Comparison of ENCODE assay signal across 8 cellular contexts in the genomic region with DNA sequence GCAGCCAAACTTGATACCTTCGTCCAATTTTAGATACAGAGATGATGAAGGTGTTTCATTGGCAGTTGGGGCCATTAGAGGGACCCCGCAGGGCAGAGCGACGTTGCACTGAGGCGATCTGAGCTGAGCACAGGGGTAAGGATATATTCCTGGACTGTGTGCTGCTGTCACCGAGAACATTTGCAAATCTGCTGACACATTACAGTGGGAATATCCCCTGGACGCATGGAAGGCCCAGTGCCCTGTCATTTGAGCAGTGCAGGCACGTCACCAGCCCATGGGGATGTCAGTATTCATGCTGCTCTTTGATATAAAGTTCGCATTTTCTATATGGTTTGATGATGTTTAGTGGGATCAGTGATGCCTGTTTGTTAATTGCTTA. TPM values are rescaled to one million over a fixed set of nuclear protein-coding genes. Genes with fewer than 3 reads are reported as not detected.
DNase-seq lines count a peak whose midpoint lies in the region; ATAC-seq, FAIRE-seq and TF ChIP-seq lines count a peak whose summit lies in the region.

No MANE protein-coding gene starts in this region.

- intact Hi-C loops in endothelial cell of umbilical vein (cut with micrococcal nuclease) (loop anchor here (5.0 to 10.0 kb wide), 5 partner anchors 134 to 1839 kb away; no protein-coding TSS in a partner anchor), psoas muscle (cut with DNase I) (loop anchor here (5.0 kb wide), 5 partner anchors 89 to 1639 kb away; a partner anchor contains a TSS)

- CTCF ChIA-PET in endothelial cell of umbilical vein (lab: Charles Lee), result interaction anchor here (0.6 to 8.5 kb wide), 23 partner anchors 11 to 1641 kb away, joined by 3 to 120 read pairs (median 3); a partner anchor contains a TSS

- TF ChIP-seq CTCF in endothelial cell of umbilical vein (IDR thresholded peaks at IDR 0.05; ENCODE audit: extremely low read depth in 1 of 2, insufficient read depth in 1 of 2, low read depth in 1 of 2, low read length in 2 of 2) (no peak), psoas muscle (IDR thresholded peaks at IDR 0.05) (no peak)

- H3K27ac ChIP-seq in Karpas-422 (ENCODE audit: low read length), result no peak overlapping the region
- H3K27ac ChIP-seq in endothelial cell of umbilical vein (ENCODE audit: insufficient read depth, low read depth, low read length), result peak overlapping the region; percentile 81
- no peak overlapping the region for H3K27ac ChIP-seq in psoas muscle

- H2AFZ ChIP-seq in Karpas-422 (ENCODE audit: low read length), result peak overlapping the region; percentile 71; the same call in 1 of the 2 replicates
- peak overlapping the region; percentile 51 for H2AFZ ChIP-seq in endothelial cell of umbilical vein (ENCODE audit: low read depth, low read length)

- DNase-seq in Karpas-422 (no peak), endothelial cell of umbilical vein (ENCODE audit: low read depth, low spot score) (no peak), psoas muscle (no peak), NOMO-1 treated with DMSO at 0.1 percent for 48 hours (lab: John Stamatoyannopoulos, UW; ENCODE audit: unreplicated experiment) (no peak)
- DNase-seq in activated CD4-positive, alpha-beta T cell treated with anti-CD3 and anti-CD28 coated beads, Interleukin-2, amount 50 U/mL, for 4 hours, result no peak
- DNase-seq in activated CD4-positive, CD25-positive, alpha-beta regulatory T cell treated with anti-CD3 and anti-CD28 coated beads, Interleukin-2, amount 50 U/mL, for 72 hours, result no peak

- H4K20me1 ChIP-seq in Karpas-422 (ENCODE audit: insufficient read depth, low read depth, low read length), result no peaks in the 10 kb centered on the region
- H4K20me1 ChIP-seq in endothelial cell of umbilical vein (replicated peaks; ENCODE audit: control insufficient read depth, extremely low read depth, insufficient read depth, low read length), result no peaks in the 10 kb centered on the region

- H3K9me3 ChIP-seq in Karpas-422 (ENCODE audit: low read length) (no peaks in the 10 kb centered on the region), endothelial cell of umbilical vein (replicated peaks; ENCODE audit: control insufficient read depth, insufficient read depth, low read length) (no peaks in the 10 kb centered on the region), psoas muscle (no peaks in the 10 kb centered on the region)

- H3K9me2 ChIP-seq in Karpas-422 (replicated peaks; ENCODE audit: insufficient read depth, low read length), result no peaks in the 10 kb centered on the region

- H3K4me1 ChIP-seq in Karpas-422 (ENCODE audit: low read length), result peaks cover 8% of the 10 kb centered on the region
- peaks cover 7% of the 10 kb centered on the region for H3K4me1 ChIP-seq in endothelial cell of umbilical vein (ENCODE audit: control insufficient read depth, extremely low read depth, insufficient read depth, low read length)
- no peaks in the 10 kb centered on the region for H3K4me1 ChIP-seq in psoas muscle

- POLR2A ChIA-PET in endothelial cell of umbilical vein (lab: Charles Lee), result interaction anchor here (1.0 to 1.2 kb wide), 2 partner anchors 866 to 876 kb away, joined by 3 read pairs; no protein-coding TSS in a partner anchor

- no peak for FAIRE-seq in endothelial cell of umbilical vein (lab: Jason Lieb, UNC)

- 15 to 25% (median 17%) methylated on average over 9 of the region's 9 CpGs for WGBS in psoas muscle, 3 donors

- no peaks in the 10 kb centered on the region for H3K79me2 ChIP-seq in Karpas-422 (ENCODE audit: low read length)
- no peaks in the 10 kb centered on the region for H3K79me2 ChIP-seq in endothelial cell of umbilical vein (ENCODE audit: control insufficient read depth, insufficient read depth, low read length)

- H3K9me1 ChIP-seq in endothelial cell of umbilical vein (replicated peaks; ENCODE audit: control insufficient read depth, extremely low read depth, insufficient read depth, low read length), result no peaks in the 10 kb centered on the region

- no peaks in the 10 kb centered on the region for H3K27me3 ChIP-seq in Karpas-422 (ENCODE audit: low read length)
- no peaks in the 10 kb centered on the region for H3K27me3 ChIP-seq in endothelial cell of umbilical vein (ENCODE audit: control insufficient read depth in 2 of 2, insufficient read depth in 2 of 2, low read length in 2 of 2)
- H3K27me3 ChIP-seq in psoas muscle (ENCODE audit: insufficient read depth in 3 of 3, low read length in 2 of 3), result no peaks in the 10 kb centered on the region

- no peaks in the 10 kb centered on the region for H3K36me3 ChIP-seq in Karpas-422 (ENCODE audit: insufficient read depth, low read length)
- H3K36me3 ChIP-seq in endothelial cell of umbilical vein (ENCODE audit: control insufficient read depth in 2 of 2, extremely low read depth in 1 of 2, insufficient read depth in 2 of 2, low read length in 2 of 2), result no peaks in the 10 kb centered on the region
- H3K36me3 ChIP-seq in psoas muscle (ENCODE audit: insufficient read depth in 1 of 2, low read depth in 1 of 2), result no peaks in the 10 kb centered on the region

- dilution Hi-C loops in endothelial cell of umbilical vein (cut with MboI; ENCODE audit: extremely low pct_ligation_motif_present, low sequenced_read_pairs), result no loop called here

- BruUV-seq in endothelial cell of umbilical vein (replicated peaks; lab: Mats Ljungman, UMichigan), result TSS peak; percentile 84

- TF ChIP-seq POLR2A in endothelial cell of umbilical vein (IDR thresholded peaks at IDR 0.05; ENCODE audit: low read depth, low read length), result no peak

- ATAC-seq in GM21367 (IDR thresholded peaks at IDR 0.05; ENCODE audit: unreplicated experiment) (peak; percentile 5), psoas muscle (peak; percentile 66 to 83 (median 72)), GM19035 (IDR thresholded peaks at IDR 0.05; ENCODE audit: unreplicated experiment) (no peak)

- no peak overlapping the region for H3K4me3 ChIP-seq in Karpas-422 (ENCODE audit: low read length)
- peak overlapping the region in 1 of 3 experiments; percentile 30 for H3K4me3 ChIP-seq in endothelial cell of umbilical vein (replicated peaks in 1 of 3; ENCODE audit: insufficient read depth in 1 of 3, low read depth in 1 of 3, low read length in 3 of 3)
- peak overlapping the region; percentile 41 for H3K4me3 ChIP-seq in psoas muscle

- H3K9ac ChIP-seq in Karpas-422 (ENCODE audit: low read length), result 0 out of 2 replicates have a peak overlapping the region, but pooled peaks have one; percentile 3
- peak overlapping the region; percentile 59 for H3K9ac ChIP-seq in endothelial cell of umbilical vein (replicated peaks; ENCODE audit: extremely low read depth, insufficient read depth, low read length)

- H3K4me2 ChIP-seq in Karpas-422 (ENCODE audit: low read depth, low read length, poor library complexity, severe bottlenecking) (peak overlapping the region; percentile 40), endothelial cell of umbilical vein (ENCODE audit: insufficient read depth, low read length) (peak overlapping the region; percentile 63)

TF ChIP-seq in endothelial cell of umbilical vein, 7 proteins besides CTCF, POLR2A, EP300 and RAD21:
- TF ChIP-seq MYC (IDR thresholded peaks at IDR 0.05; ENCODE audit: low read depth, low read length) (no peak), EZH2 (IDR thresholded peaks at IDR 0.05; ENCODE audit: borderline replicate concordance, low read depth, low read length, severe bottlenecking) (no peak), POLR2AphosphoS5 (IDR thresholded peaks at IDR 0.05; ENCODE audit: insufficient read depth, low read depth, low read length) (no peak), FOS (IDR thresholded peaks at IDR 0.05; ENCODE audit: borderline replicate concordance, insufficient read depth, low read length) (no peak), JUN (IDR thresholded peaks at IDR 0.05; ENCODE audit: borderline replicate concordance, insufficient read depth, insufficient read length, low read depth) (no peak), GATA2 (IDR thresholded peaks at IDR 0.05; ENCODE audit: insufficient read depth, insufficient read length, low read depth, low read length) (no peak)
- TF ChIP-seq, protein P1, sequence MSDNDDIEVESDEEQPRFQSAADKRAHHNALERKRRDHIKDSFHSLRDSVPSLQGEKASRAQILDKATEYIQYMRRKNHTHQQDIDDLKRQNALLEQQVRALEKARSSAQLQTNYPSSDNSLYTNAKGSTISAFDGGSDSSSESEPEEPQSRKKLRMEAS (IDR thresholded peaks at IDR 0.05; ENCODE audit: insufficient read depth, insufficient read length), result no peak

RNA-seq across cellular contexts. Expression of a gene that starts 10.4 kb away (rescaled TPM):
- total RNA-seq in Karpas-422 (2014; rRNA removed; shearing (Covaris generic); ENCODE audit: low replicate concordance), result 51.9 and 110 TPM in 2 replicates
- 115 and 119 TPM in 2 replicates for total RNA-seq in endothelial cell of umbilical vein
- 40.0 and 53.4 TPM in 2 replicates for polyA plus RNA-seq in endothelial cell of umbilical vein
- 72.5 and 75.3 TPM in 2 replicates for polyA plus RNA-seq in endothelial cell of umbilical vein (2011; cell fraction: cytosol; rRNA removed)
- polyA plus RNA-seq in endothelial cell of umbilical vein (2011; cell fraction: nucleus; rRNA removed), result 41.4 and 52.2 TPM in 2 replicates
- 124 and 189 TPM in 2 replicates for polyA plus RNA-seq in endothelial cell of umbilical vein (2012)
- polyA minus RNA-seq in endothelial cell of umbilical vein, result 75.8 and 86.1 TPM in 2 replicates
- polyA minus RNA-seq in endothelial cell of umbilical vein (2011; cell fraction: cytosol; rRNA and poly(A)+ RNA removed), result 40.4 TPM
- polyA minus RNA-seq in endothelial cell of umbilical vein (2011; cell fraction: nucleus; rRNA and poly(A)+ RNA removed), result 48.0 and 54.8 TPM in 2 replicates
- 100 to 1,000 TPM; 161 to 196 (median 166) TPM for total RNA-seq in psoas muscle
- polyA plus RNA-seq in psoas muscle, result 100 to 1,000 TPM; 126 to 205 (median 144) TPM
